ENCODE assay signal across 20 cellular contexts in genomic region chr19:47075941-47076340, GRCh38. TPM values are rescaled to one million over a fixed set of nuclear protein-coding genes. Genes with fewer than 3 reads are reported as not detected.
DNase-seq lines count a peak whose midpoint lies in the region; ATAC-seq, FAIRE-seq and TF ChIP-seq lines count a peak whose summit lies in the region.
"Had no signal": no experiment of that assay in that cellular context is flagged by ENCODE, and none has a peak within 500 bp of the region (broad histone marks: within the 10 kb centered on the region; RNA-seq: fewer than 3 reads in every experiment).

No MANE protein-coding gene starts in this region.

- FAIRE-seq in bronchial epithelial cell (lab: Jason Lieb, UNC) (peak; percentile 82), urothelium cell line (lab: Jason Lieb, UNC) (no peak)

- H3K27ac Mint-ChIP-seq in CD4-positive, alpha-beta T cell = no peak overlapping the region
- H3K27ac Mint-ChIP-seq: effector memory CD8-positive, alpha-beta T cell; T-helper 17 cell had no signal

- H3K9me3 Mint-ChIP-seq in CD4-positive, alpha-beta T cell = no peaks in the 10 kb centered on the region
- H3K9me3 Mint-ChIP-seq: effector memory CD8-positive, alpha-beta T cell had no signal

- H3K9me3 ChIP-seq in BLaER1 treated with 17β-estradiol and CSF1 and Interleukin-3, amounts not matched to agents 10 nM and 100 nM (replicated peaks in 1 of 11) = no peaks in the 10 kb centered on the region
- no peaks in the 10 kb centered on the region for H3K9me3 ChIP-seq in HEK293 (ENCODE audit: control insufficient read depth, insufficient read depth, low read depth, low read length)
- no peaks in the 10 kb centered on the region for H3K9me3 ChIP-seq in CD4-positive, alpha-beta T cell (ENCODE audit: control insufficient read depth, low read length)
- H3K9me3 ChIP-seq: SJSA1, suprapubic skin had no signal

- peaks cover 90 to 100% (median 97%) of the 10 kb centered on the region in 11 experiments for H3K36me3 ChIP-seq in BLaER1 treated with 17β-estradiol and CSF1 and Interleukin-3, amounts not matched to agents 10 nM and 100 nM
- H3K36me3 ChIP-seq in HEK293 (ENCODE audit: control insufficient read depth in 2 of 2, insufficient read depth in 1 of 2, low read length in 2 of 2) (peaks cover 49 to 91% of the 10 kb centered on the region in 2 experiments; a peak in 2 of 3 replicates), bronchial epithelial cell (ENCODE audit: control insufficient read depth, insufficient read depth, low read length) (peaks cover 21% of the 10 kb centered on the region)

- peak overlapping the region in 9 of 11 experiments; percentile 24 to 63 (median 49); a peak in 12 of 22 replicates for H3K27ac ChIP-seq in BLaER1 treated with 17β-estradiol and CSF1 and Interleukin-3, amounts not matched to agents 10 nM and 100 nM
- H3K27ac ChIP-seq in HEK293 (ENCODE audit: extremely low read depth, low read depth, low read length) = no peak overlapping the region
- no peak overlapping the region for H3K27ac ChIP-seq in CD4-positive, alpha-beta T cell (ENCODE audit: low read depth, low read length)
- H3K27ac ChIP-seq: SJSA1, suprapubic skin, WERI-Rb-1 had no signal

- intact Hi-C loops in CD4-positive, alpha-beta T cell (cut with DNase I, micrococcal nuclease) = loop anchor here (5.0 kb wide), 2 partner anchors 36 to 136 kb away; partner anchors contain the start of gene ZC3H4 (in 1 of the 2)

- H3K27me3 Mint-ChIP-seq in CD4-positive, alpha-beta T cell = no peaks in the 10 kb centered on the region
- H3K27me3 Mint-ChIP-seq: effector memory CD8-positive, alpha-beta T cell; T-helper 17 cell had no signal

- H4K20me1 ChIP-seq in BLaER1 treated with 17β-estradiol and CSF1 and Interleukin-3, amounts not matched to agents 10 nM and 100 nM = peaks cover 27 to 79% (median 64%) of the 10 kb centered on the region in 11 experiments

- POLR2A ChIA-PET in HEK293 (lab: Yijun Ruan, JAX) = no interaction called here
- POLR2A ChIA-PET in CD4-positive, alpha-beta T cell (lab: Charles Lee) = no interaction called here

- no peak overlapping the region for H3K4me3 Mint-ChIP-seq in CD4-positive, alpha-beta T cell
- H3K4me3 Mint-ChIP-seq: effector memory CD8-positive, alpha-beta T cell; T-helper 17 cell had no signal

- peaks cover 17 to 31% (median 24%) of the 10 kb centered on the region in 10 experiments; a peak in 19 of 20 replicates for H3K4me1 ChIP-seq in BLaER1 treated with 17β-estradiol and CSF1 and Interleukin-3, amounts not matched to agents 10 nM and 100 nM
- no peaks in the 10 kb centered on the region for H3K4me1 ChIP-seq in HEK293 (ENCODE audit: control insufficient read depth, insufficient read depth, low read length)

- CTCF ChIA-PET in HEK293 (lab: Yijun Ruan, JAX) = interaction anchor here (1.0 to 1.9 kb wide), 3 partner anchors 50 to 209 kb away, joined by 3 to 7 read pairs (median 5); no protein-coding TSS in a partner anchor
- CTCF ChIA-PET in CD4-positive, alpha-beta T cell (lab: Charles Lee) = no interaction called here

- H3K36me3 Mint-ChIP-seq in CD4-positive, alpha-beta T cell (ENCODE audit: low read depth) = peaks cover 76% of the 10 kb centered on the region

- H3K27me3 ChIP-seq in BLaER1 treated with 17β-estradiol and CSF1 and Interleukin-3, amounts not matched to agents 10 nM and 100 nM = no peaks in the 10 kb centered on the region
- no peaks in the 10 kb centered on the region for H3K27me3 ChIP-seq in bronchial epithelial cell (ENCODE audit: control insufficient read depth, insufficient read depth, low read length)
- no peaks in the 10 kb centered on the region for H3K27me3 ChIP-seq in CD4-positive, alpha-beta T cell (ENCODE audit: control insufficient read depth, insufficient read depth, low read length)
- H3K27me3 ChIP-seq: SJSA1, suprapubic skin had no signal

- DNase-seq in bronchial epithelial cell (ENCODE audit: low read depth) (no peak), kidney glomerular epithelial cell (lab: John Stamatoyannopoulos, UW) (peak; percentile 72), urothelium cell line (ENCODE audit: low spot score) (no peak), putamen (ENCODE audit: low spot score) (no peak)
- DNase-seq in CD4-positive, alpha-beta T cell = no peak
- DNase-seq: activated gamma-delta T cell treated with Interleukin-2 at 50 U/mL for 16 hours; amniotic stem cell; cerebellar nuclear complex; effector memory CD8-positive, alpha-beta T cell; hippocampal formation; midbrain; NCI-H1105; stimulated activated CD4-positive, alpha-beta T cell treated with anti-CD3 and anti-CD28 coated beads, Interleukin-12 subunit alpha, Interleukin-12 subunit beta, amount 100 ng/mL, for 4 hours; T-helper 17 cell; WERI-Rb-1 had no signal

- H3K9ac ChIP-seq in BLaER1 treated with 17β-estradiol and CSF1 and Interleukin-3, amounts not matched to agents 10 nM and 100 nM = peak overlapping the region in 9 of 11 experiments; percentile 5 to 50 (median 24); a peak in 9 of 22 replicates

- no peak overlapping the region for H3K4me3 ChIP-seq in BLaER1 treated with 17β-estradiol and CSF1 and Interleukin-3, amounts not matched to agents 10 nM and 100 nM
- no peak overlapping the region for H3K4me3 ChIP-seq in HEK293 (ENCODE audit: low read depth, low read length)
- no peak overlapping the region for H3K4me3 ChIP-seq in bronchial epithelial cell (ENCODE audit: low read depth, low read length)
- H3K4me3 ChIP-seq: SJSA1, suprapubic skin had no signal

- ATAC-seq in CD4-positive, alpha-beta T cell (ENCODE audit: poor library complexity) = no peak
- no peak for ATAC-seq in GM21528 (IDR thresholded peaks at IDR 0.05; ENCODE audit: low FRiP score, unreplicated experiment)
- ATAC-seq: effector memory CD8-positive, alpha-beta T cell; T-helper 17 cell had no signal

- TF ChIP-seq CTCF in HEK293 (tag by site-specific recombination; IDR thresholded peaks at IDR 0.05) = no peak
- no peak for TF ChIP-seq CTCF in bronchial epithelial cell (IDR thresholded peaks at IDR 0.05; ENCODE audit: insufficient read depth, low read length, severe bottlenecking)
- TF ChIP-seq CTCF in CD4-positive, alpha-beta T cell (IDR thresholded peaks at IDR 0.05) = no peak

- H3K4me1 Mint-ChIP-seq in CD4-positive, alpha-beta T cell (ENCODE audit: low read depth) = peaks cover 6% of the 10 kb centered on the region

- H3K4me2 ChIP-seq in BLaER1 treated with 17β-estradiol and CSF1 and Interleukin-3, amounts not matched to agents 10 nM and 100 nM = peak overlapping the region in 9 of 11 experiments; percentile 1 to 59 (median 37); a peak in 10 of 22 replicates

TF ChIP-seq in HEK293, 187 proteins besides CTCF, POLR2A, EP300 and RAD21:
- TF ChIP-seq SCRT2 (tag by site-specific recombination; IDR thresholded peaks at IDR 0.05) = peak; percentile 61
- TF ChIP-seq ZEB2 (tag by site-specific recombination; IDR thresholded peaks at IDR 0.05) = no peak

RNA-seq across cellular contexts. Expression of gene TMEM160, which starts 27.5 kb away (rescaled TPM):
- total RNA-seq in bronchial epithelial cell = 20.5 and 23.9 TPM in 2 replicates
- total RNA-seq in CD4-positive, alpha-beta T cell = 10 to 100 TPM; 18.0 to 18.1 TPM

RNA-seq across cellular contexts. Expression of gene ZC3H4, which starts 37.6 kb away (rescaled TPM):
- total RNA-seq in bronchial epithelial cell = 2.6 and 7.0 TPM in 2 replicates
- 10 to 100 TPM; 39.4 to 43.7 TPM for total RNA-seq in CD4-positive, alpha-beta T cell

RNA-seq across cellular contexts. Expression of gene SAE1, which starts 54.7 kb away (rescaled TPM):
- total RNA-seq in bronchial epithelial cell = 90.6 and 108 TPM in 2 replicates
- total RNA-seq in CD4-positive, alpha-beta T cell = 10 to 100 TPM; 29.6 to 30.9 TPM

RNA-seq across cellular contexts. Expression of gene NPAS1, which starts 56.3 kb away (rescaled TPM):
- 0.26 and 0.64 TPM in 2 replicates for total RNA-seq in bronchial epithelial cell
- total RNA-seq in CD4-positive, alpha-beta T cell = 1 to 10 TPM; 1.1 to 2.1 TPM
- total RNA-seq: SJSA1 had no signal

Comparison
In these comparisons a context has a peak if more than half of its experiments do, and no peak if none do; other contexts are left out.
1. H3K27ac ChIP-seq: peak in BLaER1 treated with 17β-estradiol and CSF1 and Interleukin-3, amounts not matched to agents 10 nM and 100 nM (9 of 11); none in HEK293 (single experiment) and CD4-positive, alpha-beta T cell (single experiment).